Comparison of ENCODE assay signal across 26 cellular contexts in the genomic region with DNA sequence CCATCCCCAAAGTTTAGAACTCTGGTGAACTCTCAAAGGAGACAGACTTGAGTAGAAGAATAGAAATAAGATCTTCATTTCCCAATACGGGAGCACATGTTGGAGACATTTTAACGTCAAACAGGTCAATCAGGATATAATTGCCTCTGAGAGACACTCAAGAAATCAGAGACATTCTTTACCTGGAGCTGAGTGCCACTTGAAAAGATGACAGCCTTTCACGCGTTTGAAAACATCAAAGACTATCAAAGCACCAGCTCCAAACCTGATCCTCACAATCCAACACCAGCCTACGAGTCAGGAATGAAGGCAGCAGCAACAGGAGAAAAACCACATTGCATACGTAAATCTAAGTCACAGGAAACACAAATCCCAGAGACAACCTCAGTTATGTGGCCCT.
"Had no signal": no experiment of that assay in that cellular context is flagged by ENCODE, and none has a peak within 500 bp of the region (broad histone marks: within the 10 kb centered on the region; RNA-seq: fewer than 3 reads in every experiment).

No MANE protein-coding gene starts in this region.

- H3K4me3 ChIP-seq: ascending aorta, coronary artery, dorsolateral prefrontal cortex, gastrocnemius medialis, hepatocyte, left ventricle myocardium inferior, lung, right lobe of liver had no signal

- H3K4me2 ChIP-seq: hepatocyte had no signal

- H3K9me3 Mint-ChIP-seq: activated CD4-positive, alpha-beta T cell treated with anti-CD3 and anti-CD28 coated beads, Interleukin-2, amount 10 ng/mL, durations not matched to agents 24 days and 14 days; activated naive CD4-positive, alpha-beta T cell treated with anti-CD3 and anti-CD28 coated beads, Interleukin-2, amount 10 ng/mL, durations not matched to agents 7 days and 5 days; activated T-cell treated with anti-CD3 and anti-CD28 coated beads, Interleukin-2, amount 50 U/mL, for 24 hours; natural killer cell had no signal

- H3K36me3 Mint-ChIP-seq: activated CD4-positive, alpha-beta memory T cell treated with anti-CD3 and anti-CD28 coated beads for 36 hours; activated naive CD4-positive, alpha-beta T cell treated with anti-CD3 and anti-CD28 coated beads, Interleukin-2, amount 10 ng/mL, durations not matched to agents 7 days and 5 days; activated naive CD8-positive, alpha-beta T cell treated with anti-CD3 and anti-CD28 coated beads, Interleukin-2, amount 10 ng/mL, durations not matched to agents 7 days and 5 days; brain; natural killer cell had no signal

- H3K9me3 ChIP-seq: ascending aorta, gastrocnemius medialis, right lobe of liver had no signal

- H3K27me3 ChIP-seq: ascending aorta, gastrocnemius medialis, hepatocyte, right lobe of liver had no signal

- H3K4me1 Mint-ChIP-seq: activated CD4-positive, alpha-beta T cell treated with anti-CD3 and anti-CD28 coated beads, Interleukin-2, amount 10 ng/mL, durations not matched to agents 24 days and 14 days; activated naive CD4-positive, alpha-beta T cell treated with anti-CD3 and anti-CD28 coated beads, Interleukin-2, amount 10 ng/mL, durations not matched to agents 7 days and 5 days; activated naive CD8-positive, alpha-beta T cell treated with anti-CD3 and anti-CD28 coated beads, Interleukin-2, amount 10 ng/mL, durations not matched to agents 7 days and 5 days; brain; natural killer cell had no signal

- H3K4me1 ChIP-seq: ascending aorta, gastrocnemius medialis, left ventricle myocardium inferior, right lobe of liver had no signal

- ATAC-seq: gastrocnemius medialis, natural killer cell, right lobe of liver had no signal

- H3K36me3 ChIP-seq: ascending aorta, gastrocnemius medialis, left ventricle myocardium inferior, right lobe of liver had no signal

- H3K27ac ChIP-seq: ascending aorta, coronary artery, dorsolateral prefrontal cortex, gastrocnemius medialis, hepatocyte, left ventricle myocardium inferior, right lobe of liver had no signal

- H2AFZ ChIP-seq: hepatocyte had no signal

- H3K4me3 Mint-ChIP-seq: activated CD4-positive, alpha-beta memory T cell treated with anti-CD3 and anti-CD28 coated beads for 36 hours; activated CD4-positive, alpha-beta T cell treated with anti-CD3 and anti-CD28 coated beads, Interleukin-2, amount 10 ng/mL, durations not matched to agents 24 days and 14 days; activated naive CD4-positive, alpha-beta T cell treated with anti-CD3 and anti-CD28 coated beads, Interleukin-2, amount 10 ng/mL, durations not matched to agents 7 days and 5 days; activated naive CD8-positive, alpha-beta T cell treated with anti-CD3 and anti-CD28 coated beads, Interleukin-2, amount 10 ng/mL, durations not matched to agents 7 days and 5 days; activated T-cell treated with anti-CD3 and anti-CD28 coated beads, Interleukin-2, amount 50 U/mL, for 24 hours; brain; natural killer cell had no signal

- DNase-seq: activated CD4-positive, alpha-beta memory T cell treated with anti-CD3 and anti-CD28 coated beads for 36 hours; activated CD4-positive, alpha-beta T cell treated with anti-CD3 and anti-CD28 coated beads, Interleukin-2, amount 10 ng/mL, durations not matched to agents 24 days and 14 days; activated CD4-positive, CD25-positive, alpha-beta regulatory T cell treated with anti-CD3 and anti-CD28 coated beads, Interleukin-2, amount 50 U/mL, for 72 hours; activated CD8-positive, alpha-beta memory T cell treated with anti-CD3 and anti-CD28 coated beads, Interleukin-2, amount 50 U/mL, for 4 hours; activated gamma-delta T cell; activated naive CD4-positive, alpha-beta T cell treated with anti-CD3 and anti-CD28 coated beads, Interleukin-2, amount 10 ng/mL, durations not matched to agents 7 days and 5 days; activated naive CD8-positive, alpha-beta T cell treated with anti-CD3 and anti-CD28 coated beads, Interleukin-2, amount 10 ng/mL, durations not matched to agents 7 days and 5 days; activated T-cell treated with anti-CD3 and anti-CD28 coated beads, Interleukin-2, amount 50 U/mL, for 24 hours; dorsolateral prefrontal cortex; effector memory CD4-positive, alpha-beta T cell; gastrocnemius medialis; islet precursor cell; left ventricle myocardium inferior; mesendoderm; natural killer cell; posterior cingulate gyrus; right lobe of liver; stimulated activated CD4-positive, alpha-beta T cell treated with anti-CD3 and anti-CD28 coated beads, Interleukin-2, amount 100 ng/mL, for 48 hours; stimulated activated naive CD4-positive, alpha-beta T cell treated with Interleukin-2 at 50 U/mL for 16 hours; T1000; trophoblast cell had no signal

- H3K27me3 Mint-ChIP-seq: activated CD4-positive, alpha-beta T cell treated with anti-CD3 and anti-CD28 coated beads, Interleukin-2, amount 10 ng/mL, durations not matched to agents 24 days and 14 days; activated naive CD4-positive, alpha-beta T cell treated with anti-CD3 and anti-CD28 coated beads, Interleukin-2, amount 10 ng/mL, durations not matched to agents 7 days and 5 days had no signal

- H3K27ac Mint-ChIP-seq: activated CD4-positive, alpha-beta memory T cell treated with anti-CD3 and anti-CD28 coated beads for 36 hours; activated CD4-positive, alpha-beta T cell treated with anti-CD3 and anti-CD28 coated beads, Interleukin-2, amount 10 ng/mL, durations not matched to agents 24 days and 14 days; activated naive CD4-positive, alpha-beta T cell treated with anti-CD3 and anti-CD28 coated beads, Interleukin-2, amount 10 ng/mL, durations not matched to agents 7 days and 5 days; activated naive CD8-positive, alpha-beta T cell treated with anti-CD3 and anti-CD28 coated beads, Interleukin-2, amount 10 ng/mL, durations not matched to agents 7 days and 5 days; activated T-cell treated with anti-CD3 and anti-CD28 coated beads, Interleukin-2, amount 50 U/mL, for 24 hours; brain; natural killer cell had no signal

- H3K79me2 ChIP-seq: hepatocyte had no signal
